1 cellular context compared by ENCODE assay signal in the genomic region with DNA sequence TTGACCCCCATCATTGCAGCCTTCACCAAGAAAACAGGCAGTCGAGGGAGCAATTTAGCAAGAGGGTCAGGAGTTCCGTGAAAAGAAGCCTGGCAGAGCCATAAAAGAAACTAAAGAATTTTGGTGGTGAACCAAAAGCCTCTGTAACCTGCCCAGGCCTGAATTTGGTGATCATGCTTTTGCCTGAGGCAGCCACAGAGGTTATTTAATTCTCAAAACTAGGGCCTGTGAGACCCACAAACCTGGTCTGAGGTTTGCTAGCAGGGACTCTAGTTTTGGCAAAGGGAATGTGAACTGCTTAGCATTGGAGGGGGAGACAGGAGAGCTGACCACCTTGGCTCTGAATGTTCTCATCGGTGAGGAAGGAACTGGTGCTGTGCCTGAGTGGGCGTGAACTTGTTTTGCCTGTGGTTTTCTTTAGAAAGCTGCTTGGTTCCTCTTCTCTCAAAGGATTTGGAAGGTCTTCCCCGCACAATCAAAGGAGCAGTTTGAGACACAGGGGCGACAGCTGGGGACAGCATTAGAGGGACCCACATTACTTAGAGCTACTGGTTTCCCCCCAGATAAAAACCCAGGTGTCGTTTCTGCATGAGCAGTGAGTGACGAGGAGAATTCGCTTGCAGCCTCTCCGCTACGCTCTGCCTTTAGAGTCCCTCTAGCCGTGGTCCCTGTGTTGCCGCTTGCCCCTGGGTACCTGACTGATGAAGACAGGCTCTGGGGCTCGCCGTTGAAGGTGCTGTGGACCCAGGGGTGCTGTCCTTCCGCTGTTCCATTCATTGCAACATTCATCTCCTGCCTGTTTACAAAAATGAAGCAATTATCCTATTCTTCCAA.
A peak's percentile ranks its signal among the peaks of the same experiment; 100 is the strongest.
TF ChIP-seq lines count a peak whose summit lies in the region.

No MANE protein-coding gene starts in this region.

TF ChIP-seq in GM12878, 131 proteins besides CTCF, POLR2A, EP300 and RAD21:
- TF ChIP-seq FOXK2 (IDR thresholded peaks at IDR 0.05) = no peak
- TF ChIP-seq MEF2A (IDR thresholded peaks at IDR 0.05; ENCODE audit: insufficient read depth, low read depth, low read length) = no peak
- TF ChIP-seq SP1 (IDR thresholded peaks at IDR 0.05; ENCODE audit: low read depth, low read length) = peak; percentile 54
- TF ChIP-seq STAT3 (IDR thresholded peaks at IDR 0.05; ENCODE audit: low read depth, low read length) = no peak
- TF ChIP-seq SPI1 (IDR thresholded peaks at IDR 0.05; ENCODE audit: borderline replicate concordance, insufficient read depth, low read depth, low read length) = peak; percentile 76
- no peak for TF ChIP-seq KLF5 (IDR thresholded peaks at IDR 0.05; ENCODE audit: partially characterized antibody)
- no peak for TF ChIP-seq ZNF274 (IDR thresholded peaks at IDR 0.05; ENCODE audit: insufficient read depth, insufficient read length)
- 0 out of 2 replicates have a peak, but pooled peaks have one; percentile 56 for TF ChIP-seq TCF12 (IDR thresholded peaks at IDR 0.05; ENCODE audit: low read depth, low read length)
- TF ChIP-seq, protein P1, sequence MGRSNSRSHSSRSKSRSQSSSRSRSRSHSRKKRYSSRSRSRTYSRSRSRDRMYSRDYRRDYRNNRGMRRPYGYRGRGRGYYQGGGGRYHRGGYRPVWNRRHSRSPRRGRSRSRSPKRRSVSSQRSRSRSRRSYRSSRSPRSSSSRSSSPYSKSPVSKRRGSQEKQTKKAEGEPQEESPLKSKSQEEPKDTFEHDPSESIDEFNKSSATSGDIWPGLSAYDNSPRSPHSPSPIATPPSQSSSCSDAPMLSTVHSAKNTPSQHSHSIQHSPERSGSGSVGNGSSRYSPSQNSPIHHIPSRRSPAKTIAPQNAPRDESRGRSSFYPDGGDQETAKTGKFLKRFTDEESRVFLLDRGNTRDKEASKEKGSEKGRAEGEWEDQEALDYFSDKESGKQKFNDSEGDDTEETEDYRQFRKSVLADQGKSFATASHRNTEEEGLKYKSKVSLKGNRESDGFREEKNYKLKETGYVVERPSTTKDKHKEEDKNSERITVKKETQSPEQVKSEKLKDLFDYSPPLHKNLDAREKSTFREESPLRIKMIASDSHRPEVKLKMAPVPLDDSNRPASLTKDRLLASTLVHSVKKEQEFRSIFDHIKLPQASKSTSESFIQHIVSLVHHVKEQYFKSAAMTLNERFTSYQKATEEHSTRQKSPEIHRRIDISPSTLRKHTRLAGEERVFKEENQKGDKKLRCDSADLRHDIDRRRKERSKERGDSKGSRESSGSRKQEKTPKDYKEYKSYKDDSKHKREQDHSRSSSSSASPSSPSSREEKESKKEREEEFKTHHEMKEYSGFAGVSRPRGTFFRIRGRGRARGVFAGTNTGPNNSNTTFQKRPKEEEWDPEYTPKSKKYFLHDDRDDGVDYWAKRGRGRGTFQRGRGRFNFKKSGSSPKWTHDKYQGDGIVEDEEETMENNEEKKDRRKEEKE (IDR thresholded peaks at IDR 0.05) = no peak
- no peak for TF ChIP-seq POLR2AphosphoS5 (IDR thresholded peaks at IDR 0.05; ENCODE audit: low read length)
- peak; percentile 50 to 65 for TF ChIP-seq IKZF2 (IDR thresholded peaks at IDR 0.05)
- peak; percentile 49; the same call in 1 of the 2 replicates for TF ChIP-seq IKZF1 (conservative IDR thresholded peaks at IDR 0.05)
- TF ChIP-seq MTA2 (IDR thresholded peaks at IDR 0.05; ENCODE audit: low read depth) = 0 out of 2 replicates have a peak, but pooled peaks have one; percentile 26
- 0 out of 2 replicates have a peak, but pooled peaks have one; percentile 32 for TF ChIP-seq BCL11A (IDR thresholded peaks at IDR 0.05; ENCODE audit: low read depth, low read length)
- TF ChIP-seq, protein P2, sequence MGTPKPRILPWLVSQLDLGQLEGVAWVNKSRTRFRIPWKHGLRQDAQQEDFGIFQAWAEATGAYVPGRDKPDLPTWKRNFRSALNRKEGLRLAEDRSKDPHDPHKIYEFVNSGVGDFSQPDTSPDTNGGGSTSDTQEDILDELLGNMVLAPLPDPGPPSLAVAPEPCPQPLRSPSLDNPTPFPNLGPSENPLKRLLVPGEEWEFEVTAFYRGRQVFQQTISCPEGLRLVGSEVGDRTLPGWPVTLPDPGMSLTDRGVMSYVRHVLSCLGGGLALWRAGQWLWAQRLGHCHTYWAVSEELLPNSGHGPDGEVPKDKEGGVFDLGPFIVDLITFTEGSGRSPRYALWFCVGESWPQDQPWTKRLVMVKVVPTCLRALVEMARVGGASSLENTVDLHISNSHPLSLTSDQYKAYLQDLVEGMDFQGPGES (IDR thresholded peaks at IDR 0.05) = no peak
- no peak for TF ChIP-seq BACH1 (IDR thresholded peaks at IDR 0.05; ENCODE audit: borderline replicate concordance)
- peak; percentile 76; the same call in 1 of the 2 replicates for TF ChIP-seq EED (IDR thresholded peaks at IDR 0.05; ENCODE audit: low read depth)
- 0 out of 2 replicates have a peak, but pooled peaks have one; percentile 40 for TF ChIP-seq TAF1 (IDR thresholded peaks at IDR 0.05; ENCODE audit: borderline replicate concordance, low read depth, low read length)
- no peak for TF ChIP-seq HDAC6 (IDR thresholded peaks at IDR 0.05; ENCODE audit: unreplicated experiment)
- TF ChIP-seq ZBED1 (IDR thresholded peaks at IDR 0.05; ENCODE audit: borderline replicate concordance) = no peak
- no peak for TF ChIP-seq SIX5 (IDR thresholded peaks at IDR 0.05; ENCODE audit: low read depth, low read length, severe bottlenecking)
- TF ChIP-seq, protein P3, sequence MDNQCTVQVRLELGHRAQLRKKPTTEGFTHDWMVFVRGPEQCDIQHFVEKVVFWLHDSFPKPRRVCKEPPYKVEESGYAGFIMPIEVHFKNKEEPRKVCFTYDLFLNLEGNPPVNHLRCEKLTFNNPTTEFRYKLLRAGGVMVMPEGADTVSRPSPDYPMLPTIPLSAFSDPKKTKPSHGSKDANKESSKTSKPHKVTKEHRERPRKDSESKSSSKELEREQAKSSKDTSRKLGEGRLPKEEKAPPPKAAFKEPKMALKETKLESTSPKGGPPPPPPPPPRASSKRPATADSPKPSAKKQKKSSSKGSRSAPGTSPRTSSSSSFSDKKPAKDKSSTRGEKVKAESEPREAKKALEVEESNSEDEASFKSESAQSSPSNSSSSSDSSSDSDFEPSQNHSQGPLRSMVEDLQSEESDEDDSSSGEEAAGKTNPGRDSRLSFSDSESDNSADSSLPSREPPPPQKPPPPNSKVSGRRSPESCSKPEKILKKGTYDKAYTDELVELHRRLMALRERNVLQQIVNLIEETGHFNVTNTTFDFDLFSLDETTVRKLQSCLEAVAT (IDR thresholded peaks at IDR 0.05) = 0 out of 2 replicates have a peak, but pooled peaks have one; percentile 37
- no peak for TF ChIP-seq ATF7 (IDR thresholded peaks at IDR 0.05; ENCODE audit: low read depth)
- no peak for TF ChIP-seq SMAD1 (IDR thresholded peaks at IDR 0.05; ENCODE audit: low read depth, partially characterized antibody)
- TF ChIP-seq IRF4 (IDR thresholded peaks at IDR 0.05; ENCODE audit: low read depth, low read length) = peak; percentile 50; the same call in 1 of the 2 replicates
- TF ChIP-seq TCF3 (IDR thresholded peaks at IDR 0.05; ENCODE audit: borderline replicate concordance, insufficient read depth, low read depth, low read length) = peak; percentile 21; the same call in 1 of the 2 replicates
- 0 out of 3 replicates have a peak, but pooled peaks have one; percentile 22 for TF ChIP-seq POU2F2 (IDR thresholded peaks at IDR 0.05; ENCODE audit: borderline replicate concordance, low read depth, low read length)
- TF ChIP-seq, protein P4, sequence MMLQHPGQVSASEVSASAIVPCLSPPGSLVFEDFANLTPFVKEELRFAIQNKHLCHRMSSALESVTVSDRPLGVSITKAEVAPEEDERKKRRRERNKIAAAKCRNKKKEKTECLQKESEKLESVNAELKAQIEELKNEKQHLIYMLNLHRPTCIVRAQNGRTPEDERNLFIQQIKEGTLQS (IDR thresholded peaks at IDR 0.05; ENCODE audit: borderline replicate concordance, extremely low read depth, low read depth, low read length) = no peak
- peak; percentile 88 for TF ChIP-seq RUNX3 (IDR thresholded peaks at IDR 0.05; ENCODE audit: low read length)
- no peak for TF ChIP-seq SIN3A (IDR thresholded peaks at IDR 0.05; ENCODE audit: low read depth, low read length)
- no peak for TF ChIP-seq STAT1 (conservative IDR thresholded peaks at IDR 0.05)
- TF ChIP-seq NFYA (IDR thresholded peaks at IDR 0.05; ENCODE audit: borderline replicate concordance, low read depth, low read length) = no peak
- no peak for TF ChIP-seq CEBPB (IDR thresholded peaks at IDR 0.05; ENCODE audit: borderline replicate concordance in 1 of 2, low read depth in 2 of 2, low read length in 2 of 2)
